10 cellular contexts compared by ENCODE assay signal in genomic region chr2:215833531-215834162, GRCh38.
DNase-seq lines count a peak whose midpoint lies in the region; ATAC-seq, FAIRE-seq and TF ChIP-seq lines count a peak whose summit lies in the region.
"Had no signal": no experiment of that assay in that cellular context is flagged by ENCODE, and none has a peak within 500 bp of the region (broad histone marks: within the 10 kb centered on the region; RNA-seq: fewer than 3 reads in every experiment).

No MANE protein-coding gene starts in this region.

- no peak overlapping the region for H3K4me3 Mint-ChIP-seq in activated CD4-positive, alpha-beta T cell treated with anti-CD3 and anti-CD28 coated beads, Interleukin-2, amount 10 ng/mL, durations not matched to agents 24 days and 14 days

- no peaks in the 10 kb centered on the region for H3K9me3 Mint-ChIP-seq in activated CD4-positive, alpha-beta T cell treated with anti-CD3 and anti-CD28 coated beads, Interleukin-2, amount 10 ng/mL, durations not matched to agents 24 days and 14 days

- H3K36me3 ChIP-seq in heart left ventricle (no peaks in the 10 kb centered on the region), PC-9 (ENCODE audit: low read depth) (no peaks in the 10 kb centered on the region)

- BruUV-seq in PC-9 (replicated peaks; lab: Mats Ljungman, UMichigan) = no TSS peak

- POLR2A ChIA-PET in PC-9 (lab: Charles Lee; ENCODE audit: unreplicated experiment) = interaction anchor here (0.7 kb wide), 1 partner anchor 526 kb away, joined by 6 read pairs; no protein-coding TSS in a partner anchor

- DNase-seq in heart left ventricle = no peak
- no peak for DNase-seq in Right ventricle myocardium superior
- peak in 1 of 2 experiments; percentile 76 for DNase-seq in PC-9
- DNase-seq in fibroblast of the aortic adventitia (ENCODE audit: low read depth) = peak; percentile 63
- DNase-seq in urothelium cell line (ENCODE audit: low spot score) = peak; percentile 53
- no peak for DNase-seq in activated CD4-positive, alpha-beta T cell treated with anti-CD3 and anti-CD28 coated beads, Interleukin-2, amount 10 ng/mL, durations not matched to agents 24 days and 14 days
- DNase-seq in GM19239 (ENCODE audit: insufficient read length, low spot score) = no peak
- DNase-seq in activated CD4-positive, alpha-beta T cell treated with anti-CD3 and anti-CD28 coated beads, Interleukin-2, amount 50 U/mL, for 4 hours = no peak
- DNase-seq: C1 segment of cervical spinal cord had no signal

- H2AFZ ChIP-seq in PC-9 = no peak overlapping the region

- no peak overlapping the region for H3K4me3 ChIP-seq in heart left ventricle
- no peak overlapping the region for H3K4me3 ChIP-seq in PC-9
- H3K4me3 ChIP-seq in fibroblast of the aortic adventitia (ENCODE audit: low read depth, low read length) = no peak overlapping the region

- H3K4me1 ChIP-seq in heart left ventricle (peaks cover 0 to 39% (median 5%) of the 10 kb centered on the region in 12 donors), PC-9 (replicated peaks; ENCODE audit: insufficient read depth) (peaks cover 25% of the 10 kb centered on the region)

- no peak for FAIRE-seq in urothelium cell line (lab: Jason Lieb, UNC)
- FAIRE-seq in GM19239 (lab: Jason Lieb, UNC) = no peak
- FAIRE-seq: RCC 7860 had no signal

- no peak overlapping the region for H3K27ac Mint-ChIP-seq in activated CD4-positive, alpha-beta T cell treated with anti-CD3 and anti-CD28 coated beads, Interleukin-2, amount 10 ng/mL, durations not matched to agents 24 days and 14 days

- H3K4me2 ChIP-seq in PC-9 = peak overlapping the region; percentile 7; the same call in 1 of the 2 replicates

- no peaks in the 10 kb centered on the region for H3K9me2 ChIP-seq in PC-9 (ENCODE audit: insufficient read depth)

- no peaks in the 10 kb centered on the region for H3K79me2 ChIP-seq in PC-9 (ENCODE audit: low read depth)

- H3K27ac ChIP-seq in heart left ventricle = peak overlapping the region in 1 of 12 donors; percentile 13
- H3K27ac ChIP-seq in PC-9 = no peak overlapping the region

- no peaks in the 10 kb centered on the region for H3K36me3 Mint-ChIP-seq in activated CD4-positive, alpha-beta T cell treated with anti-CD3 and anti-CD28 coated beads, Interleukin-2, amount 10 ng/mL, durations not matched to agents 24 days and 14 days (ENCODE audit: low read depth)

- 63 to 73% (median 69%) methylated on average over 5 of the region's 5 CpGs for WGBS in heart left ventricle, 4 donors

- CTCF ChIA-PET in PC-9 (lab: Charles Lee) = no interaction called here

- intact Hi-C loops in heart left ventricle (cut with DNase I) (loop anchor here in 3 of 10 donors (5.0 to 10.0 kb wide), 4 partner anchors 119 to 399 kb away; partner anchors contain the start of gene FN1 (in 1 of the 3)), Right ventricle myocardium superior (cut with DNase I) (no loop called here), PC-9 (cut with micrococcal nuclease; ENCODE audit: unreplicated experiment) (no loop called here)
- intact Hi-C loops in activated CD4-positive, alpha-beta T cell treated with anti-CD3 and anti-CD28 coated beads, Interleukin-2, amount 10 ng/mL, durations not matched to agents 24 days and 14 days (cut with micrococcal nuclease) = no loop called here

- H3K4me1 Mint-ChIP-seq in activated CD4-positive, alpha-beta T cell treated with anti-CD3 and anti-CD28 coated beads, Interleukin-2, amount 10 ng/mL, durations not matched to agents 24 days and 14 days = peaks cover 7% of the 10 kb centered on the region

- TF ChIP-seq CTCF in heart left ventricle (IDR thresholded peaks at IDR 0.05) (no peak), PC-9 (conservative IDR thresholded peaks at IDR 0.05) (no peak), fibroblast of the aortic adventitia (IDR thresholded peaks at IDR 0.05; ENCODE audit: insufficient read depth, low read length) (no peak)

- H4K20me1 ChIP-seq in PC-9 (ENCODE audit: insufficient read depth) = no peaks in the 10 kb centered on the region

- H3F3A ChIP-seq in PC-9 (ENCODE audit: insufficient read depth, low read depth) = no peaks in the 10 kb centered on the region

- H3K27me3 Mint-ChIP-seq in activated CD4-positive, alpha-beta T cell treated with anti-CD3 and anti-CD28 coated beads, Interleukin-2, amount 10 ng/mL, durations not matched to agents 24 days and 14 days = peaks cover 10% of the 10 kb centered on the region

- H3K27me3 ChIP-seq in heart left ventricle (no peaks in the 10 kb centered on the region), PC-9 (ENCODE audit: insufficient read depth, low read depth) (no peaks in the 10 kb centered on the region)

- no peak for TF ChIP-seq POLR2A in heart left ventricle (IDR thresholded peaks at IDR 0.05)

- ATAC-seq in heart left ventricle (peak in 3 of 4 donors; percentile 25 to 51 (median 27)), Right ventricle myocardium superior (ENCODE audit: poor library complexity) (no peak)

- H3K9me3 ChIP-seq in heart left ventricle (no peaks in the 10 kb centered on the region), PC-9 (ENCODE audit: insufficient read depth, low read depth) (0 out of 2 replicates have a peak, but pooled peaks cover 2% of the 10 kb centered on the region)

Comparison
In these comparisons a context has a peak if more than half of its experiments do, and no peak if none do; other contexts are left out.
1. DNase-seq: peak in fibroblast of the aortic adventitia (single experiment) and urothelium cell line (single experiment); none in heart left ventricle (0 of 5), Right ventricle myocardium superior (single experiment), activated CD4-positive, alpha-beta T cell treated with anti-CD3 and anti-CD28 coated beads, Interleukin-2, amount 10 ng/mL, durations not matched to agents 24 days and 14 days (single experiment), GM19239 (single experiment) and activated CD4-positive, alpha-beta T cell treated with anti-CD3 and anti-CD28 coated beads, Interleukin-2, amount 50 U/mL, for 4 hours (0 of 2).